ENCODE assay signal across 1 cellular context in the genomic region with DNA sequence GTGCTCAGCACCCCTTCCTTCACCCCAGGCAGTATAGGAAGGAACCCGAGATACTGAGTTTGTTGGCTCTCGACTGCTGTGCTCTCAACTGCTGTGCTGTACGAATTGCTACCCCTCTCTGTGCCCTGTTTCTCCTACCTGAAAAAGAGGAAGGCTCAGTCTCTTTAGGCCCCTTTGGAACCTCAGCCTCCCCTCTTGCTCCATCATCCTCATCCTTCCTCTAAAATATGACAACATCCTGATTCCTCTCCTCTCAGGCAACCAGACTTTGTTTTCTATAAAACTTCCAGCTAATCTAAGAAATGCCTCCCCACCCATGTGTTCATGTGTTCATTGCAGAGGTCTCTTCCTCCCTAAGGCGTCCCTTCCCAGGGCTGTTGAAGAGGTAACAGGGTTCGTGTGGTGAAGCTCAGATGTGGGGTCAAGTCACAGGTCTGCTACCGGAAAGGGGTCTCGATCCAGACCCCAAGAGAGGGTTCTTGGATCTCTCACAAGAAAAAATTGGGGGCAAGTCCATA.
TF ChIP-seq lines count a peak whose summit lies in the region.

No MANE protein-coding gene starts in this region.

TF ChIP-seq in K562, 482 proteins besides CTCF, POLR2A, EP300 and RAD21 (continued from another document and continues in another):
- TF ChIP-seq, protein P1, sequence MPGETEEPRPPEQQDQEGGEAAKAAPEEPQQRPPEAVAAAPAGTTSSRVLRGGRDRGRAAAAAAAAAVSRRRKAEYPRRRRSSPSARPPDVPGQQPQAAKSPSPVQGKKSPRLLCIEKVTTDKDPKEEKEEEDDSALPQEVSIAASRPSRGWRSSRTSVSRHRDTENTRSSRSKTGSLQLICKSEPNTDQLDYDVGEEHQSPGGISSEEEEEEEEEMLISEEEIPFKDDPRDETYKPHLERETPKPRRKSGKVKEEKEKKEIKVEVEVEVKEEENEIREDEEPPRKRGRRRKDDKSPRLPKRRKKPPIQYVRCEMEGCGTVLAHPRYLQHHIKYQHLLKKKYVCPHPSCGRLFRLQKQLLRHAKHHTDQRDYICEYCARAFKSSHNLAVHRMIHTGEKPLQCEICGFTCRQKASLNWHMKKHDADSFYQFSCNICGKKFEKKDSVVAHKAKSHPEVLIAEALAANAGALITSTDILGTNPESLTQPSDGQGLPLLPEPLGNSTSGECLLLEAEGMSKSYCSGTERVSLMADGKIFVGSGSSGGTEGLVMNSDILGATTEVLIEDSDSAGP (CRISPR knock-in tag; IDR thresholded peaks at IDR 0.05) = no peak
- TF ChIP-seq JUNB (CRISPR knock-in tag; conservative IDR thresholded peaks at IDR 0.05) = no peak
- TF ChIP-seq CBFA2T2 (conservative IDR thresholded peaks at IDR 0.05) = no peak
- TF ChIP-seq U2AF1 (optimal IDR thresholded peaks at IDR 0.05; ENCODE audit: low read depth, low read length) = no peak
- TF ChIP-seq, protein P2, sequence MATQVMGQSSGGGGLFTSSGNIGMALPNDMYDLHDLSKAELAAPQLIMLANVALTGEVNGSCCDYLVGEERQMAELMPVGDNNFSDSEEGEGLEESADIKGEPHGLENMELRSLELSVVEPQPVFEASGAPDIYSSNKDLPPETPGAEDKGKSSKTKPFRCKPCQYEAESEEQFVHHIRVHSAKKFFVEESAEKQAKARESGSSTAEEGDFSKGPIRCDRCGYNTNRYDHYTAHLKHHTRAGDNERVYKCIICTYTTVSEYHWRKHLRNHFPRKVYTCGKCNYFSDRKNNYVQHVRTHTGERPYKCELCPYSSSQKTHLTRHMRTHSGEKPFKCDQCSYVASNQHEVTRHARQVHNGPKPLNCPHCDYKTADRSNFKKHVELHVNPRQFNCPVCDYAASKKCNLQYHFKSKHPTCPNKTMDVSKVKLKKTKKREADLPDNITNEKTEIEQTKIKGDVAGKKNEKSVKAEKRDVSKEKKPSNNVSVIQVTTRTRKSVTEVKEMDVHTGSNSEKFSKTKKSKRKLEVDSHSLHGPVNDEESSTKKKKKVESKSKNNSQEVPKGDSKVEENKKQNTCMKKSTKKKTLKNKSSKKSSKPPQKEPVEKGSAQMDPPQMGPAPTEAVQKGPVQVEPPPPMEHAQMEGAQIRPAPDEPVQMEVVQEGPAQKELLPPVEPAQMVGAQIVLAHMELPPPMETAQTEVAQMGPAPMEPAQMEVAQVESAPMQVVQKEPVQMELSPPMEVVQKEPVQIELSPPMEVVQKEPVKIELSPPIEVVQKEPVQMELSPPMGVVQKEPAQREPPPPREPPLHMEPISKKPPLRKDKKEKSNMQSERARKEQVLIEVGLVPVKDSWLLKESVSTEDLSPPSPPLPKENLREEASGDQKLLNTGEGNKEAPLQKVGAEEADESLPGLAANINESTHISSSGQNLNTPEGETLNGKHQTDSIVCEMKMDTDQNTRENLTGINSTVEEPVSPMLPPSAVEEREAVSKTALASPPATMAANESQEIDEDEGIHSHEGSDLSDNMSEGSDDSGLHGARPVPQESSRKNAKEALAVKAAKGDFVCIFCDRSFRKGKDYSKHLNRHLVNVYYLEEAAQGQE (CRISPR knock-in tag; IDR thresholded peaks at IDR 0.05; ENCODE audit: low read depth) = no peak
- TF ChIP-seq MYC (IDR thresholded peaks at IDR 0.05; ENCODE audit: low read depth, low read length) = no peak
- no peak for TF ChIP-seq MYC (CRISPR knock-in tag; IDR thresholded peaks at IDR 0.05; ENCODE audit: borderline replicate concordance, low read depth)
- TF ChIP-seq CC2D1A (IDR thresholded peaks at IDR 0.05) = no peak
- TF ChIP-seq, protein P3, sequence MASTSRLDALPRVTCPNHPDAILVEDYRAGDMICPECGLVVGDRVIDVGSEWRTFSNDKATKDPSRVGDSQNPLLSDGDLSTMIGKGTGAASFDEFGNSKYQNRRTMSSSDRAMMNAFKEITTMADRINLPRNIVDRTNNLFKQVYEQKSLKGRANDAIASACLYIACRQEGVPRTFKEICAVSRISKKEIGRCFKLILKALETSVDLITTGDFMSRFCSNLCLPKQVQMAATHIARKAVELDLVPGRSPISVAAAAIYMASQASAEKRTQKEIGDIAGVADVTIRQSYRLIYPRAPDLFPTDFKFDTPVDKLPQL (IDR thresholded peaks at IDR 0.05; ENCODE audit: extremely low read depth, insufficient read length) = no peak
- TF ChIP-seq SMARCC2 (IDR thresholded peaks at IDR 0.05; ENCODE audit: low read depth) = no peak
- TF ChIP-seq MED1 (CRISPR knock-in tag; IDR thresholded peaks at IDR 0.05; ENCODE audit: borderline replicate concordance) = no peak
- TF ChIP-seq, protein P4, sequence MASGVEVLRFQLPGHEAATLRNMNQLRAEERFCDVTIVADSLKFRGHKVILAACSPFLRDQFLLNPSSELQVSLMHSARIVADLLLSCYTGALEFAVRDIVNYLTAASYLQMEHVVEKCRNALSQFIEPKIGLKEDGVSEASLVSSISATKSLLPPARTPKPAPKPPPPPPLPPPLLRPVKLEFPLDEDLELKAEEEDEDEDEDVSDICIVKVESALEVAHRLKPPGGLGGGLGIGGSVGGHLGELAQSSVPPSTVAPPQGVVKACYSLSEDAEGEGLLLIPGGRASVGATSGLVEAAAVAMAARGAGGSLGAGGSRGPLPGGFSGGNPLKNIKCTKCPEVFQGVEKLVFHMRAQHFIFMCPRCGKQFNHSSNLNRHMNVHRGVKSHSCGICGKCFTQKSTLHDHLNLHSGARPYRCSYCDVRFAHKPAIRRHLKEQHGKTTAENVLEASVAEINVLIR (CRISPR knock-in tag; IDR thresholded peaks at IDR 0.05) = no peak
- no peak for TF ChIP-seq XRCC4 (IDR thresholded peaks at IDR 0.05; ENCODE audit: extremely low read depth, insufficient read depth, insufficient read length)
- TF ChIP-seq, protein P5, sequence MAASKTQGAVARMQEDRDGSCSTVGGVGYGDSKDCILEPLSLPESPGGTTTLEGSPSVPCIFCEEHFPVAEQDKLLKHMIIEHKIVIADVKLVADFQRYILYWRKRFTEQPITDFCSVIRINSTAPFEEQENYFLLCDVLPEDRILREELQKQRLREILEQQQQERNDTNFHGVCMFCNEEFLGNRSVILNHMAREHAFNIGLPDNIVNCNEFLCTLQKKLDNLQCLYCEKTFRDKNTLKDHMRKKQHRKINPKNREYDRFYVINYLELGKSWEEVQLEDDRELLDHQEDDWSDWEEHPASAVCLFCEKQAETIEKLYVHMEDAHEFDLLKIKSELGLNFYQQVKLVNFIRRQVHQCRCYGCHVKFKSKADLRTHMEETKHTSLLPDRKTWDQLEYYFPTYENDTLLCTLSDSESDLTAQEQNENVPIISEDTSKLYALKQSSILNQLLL (CRISPR knock-in tag; IDR thresholded peaks at IDR 0.05; ENCODE audit: borderline replicate concordance) = no peak
- no peak for TF ChIP-seq ZNF133 (CRISPR knock-in tag; IDR thresholded peaks at IDR 0.05)
- no peak for TF ChIP-seq KDM5B (IDR thresholded peaks at IDR 0.05; ENCODE audit: insufficient replicate concordance, low read depth, low read length)
- no peak for TF ChIP-seq MEIS2 (IDR thresholded peaks at IDR 0.05; ENCODE audit: partially characterized antibody)
- TF ChIP-seq ZNF436 (CRISPR knock-in tag; IDR thresholded peaks at IDR 0.05) = no peak
- TF ChIP-seq HSF4 (CRISPR knock-in tag; IDR thresholded peaks at IDR 0.05; ENCODE audit: borderline replicate concordance) = no peak
- TF ChIP-seq, protein P6, sequence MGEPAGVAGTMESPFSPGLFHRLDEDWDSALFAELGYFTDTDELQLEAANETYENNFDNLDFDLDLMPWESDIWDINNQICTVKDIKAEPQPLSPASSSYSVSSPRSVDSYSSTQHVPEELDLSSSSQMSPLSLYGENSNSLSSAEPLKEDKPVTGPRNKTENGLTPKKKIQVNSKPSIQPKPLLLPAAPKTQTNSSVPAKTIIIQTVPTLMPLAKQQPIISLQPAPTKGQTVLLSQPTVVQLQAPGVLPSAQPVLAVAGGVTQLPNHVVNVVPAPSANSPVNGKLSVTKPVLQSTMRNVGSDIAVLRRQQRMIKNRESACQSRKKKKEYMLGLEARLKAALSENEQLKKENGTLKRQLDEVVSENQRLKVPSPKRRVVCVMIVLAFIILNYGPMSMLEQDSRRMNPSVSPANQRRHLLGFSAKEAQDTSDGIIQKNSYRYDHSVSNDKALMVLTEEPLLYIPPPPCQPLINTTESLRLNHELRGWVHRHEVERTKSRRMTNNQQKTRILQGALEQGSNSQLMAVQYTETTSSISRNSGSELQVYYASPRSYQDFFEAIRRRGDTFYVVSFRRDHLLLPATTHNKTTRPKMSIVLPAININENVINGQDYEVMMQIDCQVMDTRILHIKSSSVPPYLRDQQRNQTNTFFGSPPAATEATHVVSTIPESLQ (CRISPR knock-in tag; IDR thresholded peaks at IDR 0.05) = no peak
- TF ChIP-seq SAFB (IDR thresholded peaks at IDR 0.05; ENCODE audit: borderline replicate concordance, low read depth, low read length) = no peak
- TF ChIP-seq, protein P7, sequence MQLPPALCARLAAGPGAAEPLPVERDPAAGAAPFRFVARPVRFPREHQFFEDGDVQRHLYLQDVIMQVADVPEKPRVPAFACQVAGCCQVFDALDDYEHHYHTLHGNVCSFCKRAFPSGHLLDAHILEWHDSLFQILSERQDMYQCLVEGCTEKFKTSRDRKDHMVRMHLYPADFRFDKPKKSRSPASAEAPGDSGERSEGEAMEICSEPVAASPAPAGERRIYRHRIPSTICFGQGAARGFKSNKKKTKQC (CRISPR knock-in tag; IDR thresholded peaks at IDR 0.05) = no peak
- TF ChIP-seq ZC3H4 (CRISPR knock-in tag; IDR thresholded peaks at IDR 0.05; ENCODE audit: borderline replicate concordance) = no peak
- no peak for TF ChIP-seq TFAM (CRISPR knock-in tag; conservative IDR thresholded peaks at IDR 0.05)
- TF ChIP-seq HMG20A (CRISPR knock-in tag; conservative IDR thresholded peaks at IDR 0.05) = no peak
- TF ChIP-seq, protein P8, sequence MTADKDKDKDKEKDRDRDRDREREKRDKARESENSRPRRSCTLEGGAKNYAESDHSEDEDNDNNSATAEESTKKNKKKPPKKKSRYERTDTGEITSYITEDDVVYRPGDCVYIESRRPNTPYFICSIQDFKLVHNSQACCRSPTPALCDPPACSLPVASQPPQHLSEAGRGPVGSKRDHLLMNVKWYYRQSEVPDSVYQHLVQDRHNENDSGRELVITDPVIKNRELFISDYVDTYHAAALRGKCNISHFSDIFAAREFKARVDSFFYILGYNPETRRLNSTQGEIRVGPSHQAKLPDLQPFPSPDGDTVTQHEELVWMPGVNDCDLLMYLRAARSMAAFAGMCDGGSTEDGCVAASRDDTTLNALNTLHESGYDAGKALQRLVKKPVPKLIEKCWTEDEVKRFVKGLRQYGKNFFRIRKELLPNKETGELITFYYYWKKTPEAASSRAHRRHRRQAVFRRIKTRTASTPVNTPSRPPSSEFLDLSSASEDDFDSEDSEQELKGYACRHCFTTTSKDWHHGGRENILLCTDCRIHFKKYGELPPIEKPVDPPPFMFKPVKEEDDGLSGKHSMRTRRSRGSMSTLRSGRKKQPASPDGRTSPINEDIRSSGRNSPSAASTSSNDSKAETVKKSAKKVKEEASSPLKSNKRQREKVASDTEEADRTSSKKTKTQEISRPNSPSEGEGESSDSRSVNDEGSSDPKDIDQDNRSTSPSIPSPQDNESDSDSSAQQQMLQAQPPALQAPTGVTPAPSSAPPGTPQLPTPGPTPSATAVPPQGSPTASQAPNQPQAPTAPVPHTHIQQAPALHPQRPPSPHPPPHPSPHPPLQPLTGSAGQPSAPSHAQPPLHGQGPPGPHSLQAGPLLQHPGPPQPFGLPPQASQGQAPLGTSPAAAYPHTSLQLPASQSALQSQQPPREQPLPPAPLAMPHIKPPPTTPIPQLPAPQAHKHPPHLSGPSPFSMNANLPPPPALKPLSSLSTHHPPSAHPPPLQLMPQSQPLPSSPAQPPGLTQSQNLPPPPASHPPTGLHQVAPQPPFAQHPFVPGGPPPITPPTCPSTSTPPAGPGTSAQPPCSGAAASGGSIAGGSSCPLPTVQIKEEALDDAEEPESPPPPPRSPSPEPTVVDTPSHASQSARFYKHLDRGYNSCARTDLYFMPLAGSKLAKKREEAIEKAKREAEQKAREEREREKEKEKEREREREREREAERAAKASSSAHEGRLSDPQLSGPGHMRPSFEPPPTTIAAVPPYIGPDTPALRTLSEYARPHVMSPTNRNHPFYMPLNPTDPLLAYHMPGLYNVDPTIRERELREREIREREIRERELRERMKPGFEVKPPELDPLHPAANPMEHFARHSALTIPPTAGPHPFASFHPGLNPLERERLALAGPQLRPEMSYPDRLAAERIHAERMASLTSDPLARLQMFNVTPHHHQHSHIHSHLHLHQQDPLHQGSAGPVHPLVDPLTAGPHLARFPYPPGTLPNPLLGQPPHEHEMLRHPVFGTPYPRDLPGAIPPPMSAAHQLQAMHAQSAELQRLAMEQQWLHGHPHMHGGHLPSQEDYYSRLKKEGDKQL (CRISPR knock-in tag; IDR thresholded peaks at IDR 0.05; ENCODE audit: borderline replicate concordance) = no peak
- TF ChIP-seq SMC3 (conservative IDR thresholded peaks at IDR 0.05; ENCODE audit: insufficient read depth, low read depth, low read length) = no peak
- TF ChIP-seq, protein P9, sequence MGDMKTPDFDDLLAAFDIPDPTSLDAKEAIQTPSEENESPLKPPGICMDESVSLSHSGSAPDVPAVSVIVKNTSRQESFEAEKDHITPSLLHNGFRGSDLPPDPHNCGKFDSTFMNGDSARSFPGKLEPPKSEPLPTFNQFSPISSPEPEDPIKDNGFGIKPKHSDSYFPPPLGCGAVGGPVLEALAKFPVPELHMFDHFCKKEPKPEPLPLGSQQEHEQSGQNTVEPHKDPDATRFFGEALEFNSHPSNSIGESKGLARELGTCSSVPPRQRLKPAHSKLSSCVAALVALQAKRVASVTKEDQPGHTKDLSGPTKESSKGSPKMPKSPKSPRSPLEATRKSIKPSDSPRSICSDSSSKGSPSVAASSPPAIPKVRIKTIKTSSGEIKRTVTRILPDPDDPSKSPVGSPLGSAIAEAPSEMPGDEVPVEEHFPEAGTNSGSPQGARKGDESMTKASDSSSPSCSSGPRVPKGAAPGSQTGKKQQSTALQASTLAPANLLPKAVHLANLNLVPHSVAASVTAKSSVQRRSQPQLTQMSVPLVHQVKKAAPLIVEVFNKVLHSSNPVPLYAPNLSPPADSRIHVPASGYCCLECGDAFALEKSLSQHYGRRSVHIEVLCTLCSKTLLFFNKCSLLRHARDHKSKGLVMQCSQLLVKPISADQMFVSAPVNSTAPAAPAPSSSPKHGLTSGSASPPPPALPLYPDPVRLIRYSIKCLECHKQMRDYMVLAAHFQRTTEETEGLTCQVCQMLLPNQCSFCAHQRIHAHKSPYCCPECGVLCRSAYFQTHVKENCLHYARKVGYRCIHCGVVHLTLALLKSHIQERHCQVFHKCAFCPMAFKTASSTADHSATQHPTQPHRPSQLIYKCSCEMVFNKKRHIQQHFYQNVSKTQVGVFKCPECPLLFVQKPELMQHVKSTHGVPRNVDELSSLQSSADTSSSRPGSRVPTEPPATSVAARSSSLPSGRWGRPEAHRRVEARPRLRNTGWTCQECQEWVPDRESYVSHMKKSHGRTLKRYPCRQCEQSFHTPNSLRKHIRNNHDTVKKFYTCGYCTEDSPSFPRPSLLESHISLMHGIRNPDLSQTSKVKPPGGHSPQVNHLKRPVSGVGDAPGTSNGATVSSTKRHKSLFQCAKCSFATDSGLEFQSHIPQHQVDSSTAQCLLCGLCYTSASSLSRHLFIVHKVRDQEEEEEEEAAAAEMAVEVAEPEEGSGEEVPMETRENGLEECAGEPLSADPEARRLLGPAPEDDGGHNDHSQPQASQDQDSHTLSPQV (IDR thresholded peaks at IDR 0.05) = peak; percentile 51
- TF ChIP-seq NFATC3 (IDR thresholded peaks at IDR 0.05) = no peak
- TF ChIP-seq PYGO2 (tag; IDR thresholded peaks at IDR 0.05) = no peak
- no peak for TF ChIP-seq CHCHD3 (CRISPR knock-in tag; IDR thresholded peaks at IDR 0.05)
- no peak for TF ChIP-seq MXI1 (IDR thresholded peaks at IDR 0.05; ENCODE audit: low read depth, low read length)
